Comparison of ENCODE assay signal across 8 cellular contexts in genomic region chr5:76404694-76405306, GRCh38. TPM values are rescaled to one million over a fixed set of nuclear protein-coding genes. Genes with fewer than 3 reads are reported as not detected.
DNase-seq lines count a peak whose midpoint lies in the region; ATAC-seq and TF ChIP-seq lines count a peak whose summit lies in the region.

No MANE protein-coding gene starts in this region.

- H3K27ac ChIP-seq in right lobe of liver (peak overlapping the region; percentile 34 to 97 (median 86)), PC-3 (ENCODE audit: low read length) (no peak overlapping the region)

- no peak for TF ChIP-seq POLR2A in right lobe of liver (IDR thresholded peaks at IDR 0.05)

- H3K27ac Mint-ChIP-seq in CD14-positive monocyte = peak overlapping the region; percentile 91 to 100 (median 100)

- H3F3A ChIP-seq in PC-3 (ENCODE audit: low read length, unreplicated experiment) = no peaks in the 10 kb centered on the region

- no peaks in the 10 kb centered on the region for H3K36me3 ChIP-seq in right lobe of liver
- no peaks in the 10 kb centered on the region; the same call in 1 of the 2 replicates for H3K36me3 ChIP-seq in PC-3 (ENCODE audit: low read depth, low read length)

- ATAC-seq in GM21529 (IDR thresholded peaks at IDR 0.05; ENCODE audit: unreplicated experiment) (peak; percentile 12), right lobe of liver (peak in 1 of 4 donors; percentile 19), PC-3 (no peak)

- peaks cover 75% of the 10 kb centered on the region for H3K4me1 Mint-ChIP-seq in CD14-positive monocyte

- peaks cover 0 to 3% (median 0%) of the 10 kb centered on the region in 3 donors for H3K27me3 Mint-ChIP-seq in CD14-positive monocyte (ENCODE audit: low read depth in 3 of 3)

- WGBS in right lobe of liver (ENCODE audit: insufficient coverage, low coverage, low lambda C conversion rate, missing lambda C conversion rate) = 11% methylated on average over 3 of the region's 5 CpGs

- no peak overlapping the region for H3K4me2 ChIP-seq in PC-3 (ENCODE audit: low read length)

- CTCF ChIA-PET in PC-3 (lab: Charles Lee) = no interaction called here

- peaks cover 0 to 49% (median 11%) of the 10 kb centered on the region in 4 donors for H3K4me1 ChIP-seq in right lobe of liver
- no peaks in the 10 kb centered on the region for H3K4me1 ChIP-seq in PC-3 (ENCODE audit: insufficient read depth, low read length)

- H3K9me3 ChIP-seq in right lobe of liver = no peaks in the 10 kb centered on the region
- H3K9me3 ChIP-seq in PC-3 (ENCODE audit: low read length) = no peaks in the 10 kb centered on the region

- no peak overlapping the region for H3K9ac ChIP-seq in PC-3 (ENCODE audit: low read length)

- H3K27me3 ChIP-seq in right lobe of liver = no peaks in the 10 kb centered on the region
- peaks cover 76% of the 10 kb centered on the region for H3K27me3 ChIP-seq in PC-3 (ENCODE audit: low read length)

- POLR2A ChIA-PET in PC-3 (lab: Charles Lee; ENCODE audit: unreplicated experiment) = no interaction called here

- TF ChIP-seq CTCF in CD14-positive monocyte (IDR thresholded peaks at IDR 0.05) (no peak), right lobe of liver (IDR thresholded peaks at IDR 0.05) (no peak), GM13977 (IDR thresholded peaks at IDR 0.05; ENCODE audit: extremely low read depth, insufficient read depth, missing control alignments) (no peak), PC-3 (conservative IDR thresholded peaks at IDR 0.05; ENCODE audit: low read depth, low read length) (no peak)

- peaks cover 0 to 3% of the 10 kb centered on the region in 2 donors for H3K36me3 Mint-ChIP-seq in CD14-positive monocyte

- no TSS peak for BruUV-seq in PC-3 (replicated peaks; lab: Mats Ljungman, UMichigan)

- peaks cover 0 to 3% (median 0%) of the 10 kb centered on the region in 7 donors for H3K9me3 Mint-ChIP-seq in CD14-positive monocyte

- no peaks in the 10 kb centered on the region for H4K20me1 ChIP-seq in PC-3 (ENCODE audit: low read length)

- intact Hi-C loops in CD14-positive monocyte (cut with micrococcal nuclease) = loop anchor here (1.0 to 10.0 kb wide), 6 partner anchors 60 to 180 kb away; no protein-coding TSS in a partner anchor
- intact Hi-C loops in right lobe of liver (cut with DNase I) = loop anchor here (10.0 kb wide), 1 partner anchor 140 kb away; no protein-coding TSS in a partner anchor
- intact Hi-C loops in cardiac septum (cut with DNase I) = no loop called here
- intact Hi-C loops in PC-3 (cut with micrococcal nuclease) = no loop called here

- DNase-seq in CD14-positive monocyte (ENCODE audit: low spot score) (no peak), OCI-M1 (lab: John Stamatoyannopoulos, UW) (peak; percentile 87), right lobe of liver (no peak), GM13977 (ENCODE audit: low spot score) (no peak), GM19240 (ENCODE audit: insufficient read length, low spot score) (no peak), cardiac septum (ENCODE audit: low spot score) (no peak), PC-3 (no peak)

- no peak overlapping the region for H2AFZ ChIP-seq in PC-3 (ENCODE audit: low read length)

- H3K4me3 ChIP-seq in right lobe of liver (peak overlapping the region; percentile 83 to 91 (median 89)), PC-3 (ENCODE audit: low read length) (no peak overlapping the region)

- no peaks in the 10 kb centered on the region for H3K9me2 ChIP-seq in PC-3 (replicated peaks; ENCODE audit: low read length)

- H3K4me3 Mint-ChIP-seq in CD14-positive monocyte = peak overlapping the region; percentile 97 to 98

- no peaks in the 10 kb centered on the region for H3K79me2 ChIP-seq in PC-3 (ENCODE audit: low read length)

- in situ Hi-C loops in GM13977 (cut with MboI; ENCODE audit: low pct_unique_long_range_greater_than_20kb, low sequenced_read_pairs, unreplicated experiment) = loop anchor here (10.0 kb wide), 1 partner anchor 140 kb away; no protein-coding TSS in a partner anchor

RNA-seq across cellular contexts. Expression of gene IQGAP2, which starts 1.7 kb away (rescaled TPM):
- 10 to 100 TPM; 21.4 to 35.4 TPM for polyA plus RNA-seq in CD14-positive monocyte
- total RNA-seq in right lobe of liver (100 to 1,000 TPM in 5 of 6 experiments, 10 to 100 TPM in 1; 96.4 to 152 (median 123) TPM), cardiac septum (7.9 TPM), PC-3 (2014; rRNA removed) (not detected in 2 replicates)

Comparison
In these comparisons a context has a peak if more than half of its experiments do, and no peak if none do; other contexts are left out.
1. RNA of gene IQGAP2, which starts 1.7 kb away (total RNA-seq): 96.4 to 152 TPM in right lobe of liver; 7.9 TPM in cardiac septum (single experiment) and not detected in PC-3; every median in the first group is over 10 times any median in the second.
2. intact Hi-C loops: an anchor here in CD14-positive monocyte (1.0 to 10.0 kb wide) and right lobe of liver (10.0 kb wide); none called in cardiac septum and PC-3.